10 cellular contexts compared by ENCODE assay signal in the genomic region with DNA sequence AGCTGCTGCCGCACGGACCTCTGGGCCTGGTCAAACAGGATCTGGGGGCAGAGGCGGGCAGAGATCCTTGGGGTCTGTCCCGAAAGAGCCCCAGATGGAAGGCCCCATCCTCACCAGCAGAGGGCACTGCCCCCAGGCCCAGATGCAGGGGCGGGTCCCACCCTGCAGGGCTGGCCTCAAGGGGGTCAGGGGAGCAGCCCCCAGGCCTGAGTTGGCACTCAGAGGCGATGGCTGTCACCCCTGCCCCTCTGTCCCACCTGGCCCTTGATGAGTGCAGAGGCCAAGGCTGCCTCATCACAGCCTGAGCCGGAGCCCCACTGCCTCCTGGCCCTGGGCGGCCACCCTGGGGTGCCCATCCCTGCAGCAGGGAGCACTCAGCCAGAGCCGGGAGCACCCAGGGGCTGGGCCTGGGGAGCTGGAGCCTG. TPM values are rescaled to one million over a fixed set of nuclear protein-coding genes. Genes with fewer than 3 reads are reported as not detected.
DNase-seq lines count a peak whose midpoint lies in the region; ATAC-seq and TF ChIP-seq lines count a peak whose summit lies in the region.
"Had no signal": no experiment of that assay in that cellular context is flagged by ENCODE, and none has a peak within 500 bp of the region (broad histone marks: within the 10 kb centered on the region; RNA-seq: fewer than 3 reads in every experiment).

No MANE protein-coding gene starts in this region.

- CTCF ChIA-PET in Panc1 (lab: Charles Lee) = no interaction called here

- peak; percentile 46 for TF ChIP-seq CTCF in left ventricle myocardium inferior (IDR thresholded peaks at IDR 0.05; ENCODE audit: borderline replicate concordance)
- TF ChIP-seq CTCF in Panc1 (IDR thresholded peaks at IDR 0.05) = peak; percentile 87
- TF ChIP-seq CTCF in fibroblast of pulmonary artery (IDR thresholded peaks at IDR 0.05; ENCODE audit: low read length, missing control alignments) = peak; percentile 47
- peak; percentile 42 for TF ChIP-seq CTCF in upper lobe of right lung (IDR thresholded peaks at IDR 0.05)

- H3K9me3 ChIP-seq in left ventricle myocardium inferior (replicated peaks) = no peaks in the 10 kb centered on the region
- H3K9me3 ChIP-seq in Panc1 (ENCODE audit: control insufficient read depth, insufficient read depth, low read depth, low read length) = no peaks in the 10 kb centered on the region
- no peaks in the 10 kb centered on the region for H3K9me3 ChIP-seq in upper lobe of right lung
- H3K9me3 ChIP-seq: ovary had no signal

- no peak overlapping the region for H3K4me3 ChIP-seq in left ventricle myocardium inferior
- no peak overlapping the region for H3K4me3 ChIP-seq in Panc1 (ENCODE audit: low read depth in 2 of 2, low read length in 2 of 2)
- no peak overlapping the region for H3K4me3 ChIP-seq in fibroblast of pulmonary artery (replicated peaks; ENCODE audit: low read depth, low read length)
- H3K4me3 ChIP-seq in upper lobe of right lung = no peak overlapping the region
- H3K4me3 ChIP-seq: ovary had no signal

- in situ Hi-C loops in Panc1 (cut with HindIII; ENCODE audit: low pct_unique_long_range_greater_than_20kb, low sequenced_read_pairs) = no loop called here

- POLR2A ChIA-PET in Panc1 (lab: Charles Lee) = no interaction called here

- intact Hi-C loops in left ventricle myocardium inferior (cut with micrococcal nuclease) = no loop called here
- intact Hi-C loops in left ventricle myocardium superior (cut with micrococcal nuclease) = no loop called here
- intact Hi-C loops in Panc1 (cut with micrococcal nuclease; ENCODE audit: unreplicated experiment) = no loop called here
- intact Hi-C loops in upper lobe of right lung (cut with DNase I) = no loop called here

- H3K4me1 ChIP-seq in left ventricle myocardium inferior (peaks cover 45% of the 10 kb centered on the region), Panc1 (ENCODE audit: control insufficient read depth, insufficient read depth, low read length) (peaks cover 33% of the 10 kb centered on the region), upper lobe of right lung (peaks cover 28% of the 10 kb centered on the region)

- H3K27me3 ChIP-seq in left ventricle myocardium inferior (ENCODE audit: low read depth) (no peaks in the 10 kb centered on the region), Panc1 (ENCODE audit: control insufficient read depth, insufficient read depth, low read length) (no peaks in the 10 kb centered on the region), upper lobe of right lung (no peaks in the 10 kb centered on the region)
- H3K27me3 ChIP-seq: ovary had no signal

- no peak for DNase-seq in left ventricle myocardium inferior
- no peak for DNase-seq in left ventricle myocardium superior
- no peak for DNase-seq in Panc1 (ENCODE audit: low read depth, low spot score)
- DNase-seq in fibroblast of pulmonary artery (ENCODE audit: low read depth) = no peak
- no peak for DNase-seq in upper lobe of right lung
- no peak for DNase-seq in activated CD8-positive, alpha-beta memory T cell treated with anti-CD3 and anti-CD28 coated beads, Interleukin-2, amount 50 U/mL, for 48 hours
- DNase-seq in CD1c-positive myeloid dendritic cell (ENCODE audit: extremely low spot score) = no peak
- DNase-seq: NCI-H2107, ovary had no signal

- no TSS peak for BruUV-seq in Panc1 (replicated peaks; lab: Mats Ljungman, UMichigan)

- no peak for ATAC-seq in left ventricle myocardium superior
- ATAC-seq in Panc1 = 0 out of 2 replicates have a peak, but pooled peaks have one; percentile 8
- ATAC-seq in upper lobe of right lung = no peak
- ATAC-seq in HG02642 (IDR thresholded peaks at IDR 0.05; ENCODE audit: poor library complexity, unreplicated experiment) = no peak

- no peak overlapping the region for H3K27ac ChIP-seq in left ventricle myocardium inferior (replicated peaks)
- no peak overlapping the region for H3K27ac ChIP-seq in Panc1 (ENCODE audit: low read length)
- H3K27ac ChIP-seq in upper lobe of right lung = no peak overlapping the region
- H3K27ac ChIP-seq: ovary had no signal

- peaks cover 6% of the 10 kb centered on the region for H3K36me3 ChIP-seq in left ventricle myocardium inferior
- H3K36me3 ChIP-seq in Panc1 (ENCODE audit: control insufficient read depth, insufficient read depth, low read length) = no peaks in the 10 kb centered on the region
- no peaks in the 10 kb centered on the region for H3K36me3 ChIP-seq in upper lobe of right lung
- H3K36me3 ChIP-seq: ovary had no signal

RNA-seq across cellular contexts. Expression of a gene that starts 5.7 kb away (rescaled TPM):
- 49.7 TPM for total RNA-seq in left ventricle myocardium inferior
- 60.4 TPM for total RNA-seq in left ventricle myocardium superior
- 30.7 TPM for total RNA-seq in Panc1 (2021; ENCODE audit: unreplicated experiment)
- 31.4 TPM for polyA plus RNA-seq in Panc1 (2012; ENCODE audit: insufficient read length)
- 55.2 TPM for total RNA-seq in upper lobe of right lung

RNA-seq across cellular contexts. Expression of a gene that starts 6.4 kb away (rescaled TPM):
- 10.4 TPM for total RNA-seq in left ventricle myocardium inferior
- 11.1 TPM for total RNA-seq in left ventricle myocardium superior
- 46.9 TPM for total RNA-seq in Panc1 (2021; ENCODE audit: unreplicated experiment)
- polyA plus RNA-seq in Panc1 (2012; ENCODE audit: insufficient read length) = 35.9 TPM
- total RNA-seq in upper lobe of right lung = 14.2 TPM

RNA-seq across cellular contexts. Expression of a gene that starts 21.8 kb away (rescaled TPM):
- total RNA-seq in left ventricle myocardium inferior (3.5 TPM), left ventricle myocardium superior (3.0 TPM), Panc1 (2021; ENCODE audit: unreplicated experiment) (9.8 TPM), upper lobe of right lung (3.6 TPM)
- 17.3 TPM for polyA plus RNA-seq in Panc1 (2012; ENCODE audit: insufficient read length)

RNA-seq across cellular contexts. Expression of a gene that starts 22.4 kb away (rescaled TPM):
- total RNA-seq in left ventricle myocardium inferior (70.1 TPM), left ventricle myocardium superior (77.2 TPM), Panc1 (2021; ENCODE audit: unreplicated experiment) (114 TPM), upper lobe of right lung (81.9 TPM)
- 216 TPM for polyA plus RNA-seq in Panc1 (2012; ENCODE audit: insufficient read length)

RNA-seq across cellular contexts. Expression of a gene that starts 22.6 kb away (rescaled TPM):
- total RNA-seq in left ventricle myocardium inferior (99.2 TPM), left ventricle myocardium superior (112 TPM), Panc1 (2021; ENCODE audit: unreplicated experiment) (52.2 TPM), upper lobe of right lung (20.4 TPM)
- 54.5 TPM for polyA plus RNA-seq in Panc1 (2012; ENCODE audit: insufficient read length)
